1 cellular context compared by ENCODE assay signal in genomic region chr16:53081032-53081424, GRCh38.
TF ChIP-seq lines count a peak whose summit lies in the region.

No MANE protein-coding gene starts in this region.

TF ChIP-seq in WTC11, 78 proteins besides CTCF, POLR2A, EP300 and RAD21 (continued from another document):
- no peak for TF ChIP-seq AR (CRISPR knock-in tag; IDR thresholded peaks at IDR 0.05)
TF ChIP-seq in WTC11: peak in this region for 0.
